In the genomic region with DNA sequence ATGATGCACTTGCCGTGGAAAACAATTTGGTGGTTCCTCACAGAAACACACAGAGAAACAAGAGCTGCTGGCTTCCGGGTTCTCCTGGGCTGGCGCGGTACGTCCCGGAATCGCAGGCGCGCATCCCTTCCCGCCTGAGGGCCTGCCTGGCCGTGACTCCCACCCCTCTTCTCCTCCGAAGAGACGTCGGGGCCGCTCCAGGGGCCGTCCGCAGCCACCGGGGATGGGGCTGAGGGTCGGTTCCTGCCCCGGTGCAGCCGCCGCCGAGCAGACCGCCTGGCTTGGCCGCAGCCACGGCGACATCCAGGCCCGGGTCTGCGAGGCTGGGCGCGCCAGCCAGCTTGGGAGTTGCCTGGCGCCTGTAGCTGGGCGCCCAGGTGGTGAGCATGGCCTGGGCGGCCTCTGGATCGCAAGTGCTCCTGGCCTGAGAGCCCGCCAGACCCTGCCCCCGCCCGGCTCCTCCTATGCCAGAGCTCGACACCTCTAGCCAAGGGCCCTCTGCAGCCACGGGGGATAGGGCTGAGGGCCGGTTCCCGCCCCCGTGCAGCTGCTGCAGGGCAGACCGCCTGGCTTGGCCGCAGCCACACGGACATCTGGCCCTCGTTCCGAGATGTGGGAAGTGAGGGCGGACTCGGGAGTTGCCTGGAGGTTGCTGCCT, we compare ENCODE assay signal across 8 cellular contexts.
DNase-seq lines count a peak whose midpoint lies in the region; ATAC-seq and TF ChIP-seq lines count a peak whose summit lies in the region.
"Not testable (repeated sequence)": the region's sequence is repeated elsewhere in the genome, so short reads cannot be mapped to it uniquely, and the experiment has no call there.

No MANE protein-coding gene starts in this region.

- H2BK12ac ChIP-seq in neuronal stem cell (ENCODE audit: low read length) = not testable (repeated sequence)

- intact Hi-C loops in ascending aorta (cut with DNase I); head of caudate nucleus (cut with DNase I): not testable (repeated sequence)

- ATAC-seq in GM21515 (IDR thresholded peaks at IDR 0.05; ENCODE audit: unreplicated experiment) (peak; percentile 29), HG03159 (IDR thresholded peaks at IDR 0.05; ENCODE audit: unreplicated experiment) (peak; percentile 9)

- not testable (repeated sequence) for H3K14ac ChIP-seq in neuronal stem cell (ENCODE audit: low read length)

- H2BK120ac ChIP-seq in neuronal stem cell (ENCODE audit: low read depth, low read length) = not testable (repeated sequence)

- H3K4ac ChIP-seq in neuronal stem cell (ENCODE audit: low read length) = not testable (repeated sequence)

- H2AK5ac ChIP-seq in neuronal stem cell (ENCODE audit: low read depth, low read length) = not testable (repeated sequence)

- H3K27me3 ChIP-seq in ascending aorta = not testable (repeated sequence)
- H3K27me3 ChIP-seq in neuronal stem cell (ENCODE audit: control insufficient read depth in 3 of 3, insufficient read depth in 3 of 3, low read depth in 1 of 3, low read length in 3 of 3) = peaks cover 2 to 27% (median 22%) of the 10 kb centered on the region in 3 experiments

- not testable (repeated sequence) for H3K27ac ChIP-seq in SK-N-MC; ascending aorta; neuronal stem cell (replicated peaks; ENCODE audit: low read length)

- not testable (repeated sequence) for H3K79me1 ChIP-seq in neuronal stem cell (ENCODE audit: low read depth, low read length)

- H3K4me3 ChIP-seq in SK-N-MC = peak overlapping the region; percentile 74
- peak overlapping the region; percentile 39 to 44 for H3K4me3 ChIP-seq in ascending aorta
- peak overlapping the region in 1 of 2 donors; percentile 45 for H3K4me3 ChIP-seq in neuronal stem cell (ENCODE audit: low read length in 2 of 2)

- no CpG with 5 or more reads among the region's 50 CpGs for WGBS in neuronal stem cell (ENCODE audit: extremely low coverage in 2 of 2, insufficient read length in 2 of 2, insufficient replicate concordance in 1 of 2), 2 donors

- H3K4me1 ChIP-seq in ascending aorta; neuronal stem cell (ENCODE audit: control insufficient read depth in 2 of 2, insufficient read depth in 1 of 2, low read depth in 1 of 2, low read length in 2 of 2): not testable (repeated sequence)

- H2AFZ ChIP-seq in neuronal stem cell (ENCODE audit: low read length) = peak overlapping the region; percentile 97

- H4K91ac ChIP-seq in neuronal stem cell (ENCODE audit: low read depth, low read length, poor library complexity) = not testable (repeated sequence)

- not testable (repeated sequence) for H2BK15ac ChIP-seq in neuronal stem cell (ENCODE audit: low read length)

- not testable (repeated sequence) for TF ChIP-seq CTCF in ascending aorta (IDR thresholded peaks at IDR 0.05)

- not testable (repeated sequence) for H3K23ac ChIP-seq in neuronal stem cell (ENCODE audit: low read depth, low read length, poor library complexity)

- not testable (repeated sequence) for H2BK5ac ChIP-seq in neuronal stem cell (ENCODE audit: low read length)

- H4K8ac ChIP-seq in neuronal stem cell (ENCODE audit: low read depth, low read length) = not testable (repeated sequence)

- peak overlapping the region; percentile 40 for H3K4me2 ChIP-seq in neuronal stem cell (ENCODE audit: insufficient read depth, low read length, poor library complexity, severe bottlenecking)

- DNase-seq in EH (ENCODE audit: low read depth) = peak; percentile 14
- not testable (repeated sequence) for DNase-seq in SK-N-MC (ENCODE audit: low read depth, low spot score); neuronal stem cell (ENCODE audit: low spot score)
- peak in 1 of 2 donors; percentile 66 for DNase-seq in ascending aorta (ENCODE audit: low spot score in 2 of 2)
- peak in 39 of 42 donors; percentile 14 to 74 (median 44) for DNase-seq in head of caudate nucleus
- DNase-seq in superior temporal gyrus (ENCODE audit: extremely low spot score) = peak; percentile 27

- not testable (repeated sequence) for H3K18ac ChIP-seq in neuronal stem cell (ENCODE audit: low read length)

- not testable (repeated sequence) for H3K9ac ChIP-seq in SK-N-MC (ENCODE audit: insufficient read length); neuronal stem cell (ENCODE audit: low read depth, low read length, poor library complexity)

- H3K9me3 ChIP-seq in SK-N-MC (ENCODE audit: low read depth, low read length); ascending aorta; neuronal stem cell (replicated peaks in 1 of 2; ENCODE audit: control insufficient read depth in 2 of 2, insufficient read depth in 1 of 2, low read depth in 1 of 2, low read length in 2 of 2): not testable (repeated sequence)

- H3K36me3 ChIP-seq in SK-N-MC (ENCODE audit: insufficient read depth, low read length); ascending aorta; neuronal stem cell (replicated peaks in 1 of 2; ENCODE audit: control insufficient read depth in 2 of 2, insufficient read depth in 2 of 2, low read length in 2 of 2): not testable (repeated sequence)
